In the genomic region with DNA sequence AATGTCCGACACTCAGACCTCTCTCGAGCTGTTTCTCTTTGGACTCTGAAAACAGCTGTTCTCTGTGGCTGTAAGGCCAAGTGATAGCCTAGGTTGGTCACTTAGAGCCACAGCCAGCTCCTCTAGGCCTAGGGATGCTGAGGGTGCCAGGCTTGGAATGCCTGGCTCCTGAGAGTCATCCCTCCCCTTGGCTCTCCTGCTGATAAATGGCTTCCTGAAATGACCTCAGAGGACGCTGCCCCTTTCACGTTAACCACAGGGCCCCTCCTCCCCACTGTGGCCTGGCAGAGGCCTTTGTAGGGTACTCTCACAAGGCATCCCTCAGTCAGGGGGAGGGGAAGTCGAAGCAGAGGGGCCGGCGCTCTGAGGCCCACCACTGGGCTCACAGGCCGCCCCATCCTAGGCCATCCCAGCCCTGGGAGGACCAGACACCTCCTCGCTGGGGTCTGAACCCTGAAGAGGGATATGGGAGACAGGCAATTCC, we compare ENCODE assay signal across 12 cellular contexts. TPM values are rescaled to one million over a fixed set of nuclear protein-coding genes. Genes with fewer than 3 reads are reported as not detected.
DNase-seq lines count a peak whose midpoint lies in the region; ATAC-seq, FAIRE-seq and TF ChIP-seq lines count a peak whose summit lies in the region.
"Had no signal": no experiment of that assay in that cellular context is flagged by ENCODE, and none has a peak within 500 bp of the region (broad histone marks: within the 10 kb centered on the region; RNA-seq: fewer than 3 reads in every experiment).

No MANE protein-coding gene starts in this region.

- no peak for TF ChIP-seq CTCF in H9 (conservative IDR thresholded peaks at IDR 0.05)
- no peak for TF ChIP-seq CTCF in kidney (IDR thresholded peaks at IDR 0.05; ENCODE audit: borderline replicate concordance, extremely low read depth, insufficient read depth)

- no peak overlapping the region for H4K8ac ChIP-seq in H9 (replicated peaks; ENCODE audit: insufficient read length, low read depth, low read length)

- H3K27me3 Mint-ChIP-seq in H9 (ENCODE audit: low read depth), result no peaks in the 10 kb centered on the region

- H2BK12ac ChIP-seq in H9 (ENCODE audit: insufficient read length, low read depth, low read length), result no peak overlapping the region

- no peak overlapping the region for H2BK20ac ChIP-seq in H9 (ENCODE audit: low read depth, low read length, poor library complexity, severe bottlenecking)

- in situ Hi-C loops in G401 (cut with HindIII; ENCODE audit: low sequenced_read_pairs), result no loop called here

- no peak overlapping the region for H3K18ac ChIP-seq in H9 (ENCODE audit: insufficient read length, low read depth, low read length)

- no CpG with 5 or more reads among the region's 9 CpGs for WGBS in H9 (ENCODE audit: extremely low coverage, insufficient read length, low lambda C conversion rate)

- peak overlapping the region in 2 of 3 experiments; percentile 90 to 97; a peak in 3 of 7 replicates for H3K27ac Mint-ChIP-seq in H9

- no peak overlapping the region for H3T11ph ChIP-seq in H9 (ENCODE audit: low read length)

- H3K9ac ChIP-seq in H9 (ENCODE audit: extremely low read depth, insufficient read length, low read length) (no peak overlapping the region), kidney (ENCODE audit: low read length in 2 of 2) (peak overlapping the region in 1 of 2 donors; percentile 14)

- no peak overlapping the region for H4K91ac ChIP-seq in H9 (ENCODE audit: insufficient read length, low read depth, low read length)

- H3K23me2 ChIP-seq in H9 (ENCODE audit: insufficient read length, low read depth, low read length, poor library complexity, severe bottlenecking), result no peaks in the 10 kb centered on the region

- H2BK5ac ChIP-seq in H9 (ENCODE audit: insufficient read length, low read length), result no peak overlapping the region

- no peaks in the 10 kb centered on the region for H3K79me2 ChIP-seq in H9 (ENCODE audit: insufficient read depth, low read length)

- H3K9me3 ChIP-seq in H9 (ENCODE audit: control insufficient read depth, low read depth, low read length) (no peaks in the 10 kb centered on the region), kidney (ENCODE audit: control insufficient read depth in 1 of 2, low read length in 2 of 2) (no peaks in the 10 kb centered on the region)
- H3K9me3 ChIP-seq: mucosa of descending colon had no signal

- no peak overlapping the region for H2BK120ac ChIP-seq in H9 (ENCODE audit: low read depth, low read length, poor library complexity, severe bottlenecking)

- peak overlapping the region; percentile 77; the same call in 1 of the 2 replicates for H3K14ac ChIP-seq in H9 (ENCODE audit: insufficient read depth, low read length)

- no peak overlapping the region for H4K5ac ChIP-seq in H9 (ENCODE audit: insufficient read length, low read depth, low read length)

- peaks cover 19 to 46% of the 10 kb centered on the region in 2 donors for H3K36me3 ChIP-seq in kidney (ENCODE audit: control insufficient read depth in 1 of 2, insufficient read depth in 2 of 2, low read length in 2 of 2)

- no peaks in the 10 kb centered on the region for H3K27me3 ChIP-seq in H9 (ENCODE audit: insufficient read depth, low read length)

- H3K27ac ChIP-seq in H9 (ENCODE audit: insufficient read length, low read depth, low read length) (no peak overlapping the region), kidney (ENCODE audit: low read depth in 2 of 2, low read length in 2 of 2) (peak overlapping the region; percentile 74 to 82)

- H3K4me1 ChIP-seq in H9 (ENCODE audit: insufficient read depth, low read length), result peaks cover 3% of the 10 kb centered on the region; the same call in 1 of the 2 replicates
- H3K4me1 ChIP-seq in kidney (ENCODE audit: control insufficient read depth in 1 of 2, insufficient read depth in 1 of 2, low read depth in 1 of 2, low read length in 2 of 2), result peaks cover 7 to 8% of the 10 kb centered on the region in 2 donors

- intact Hi-C loops in kidney (cut with DNase I), result no loop called here

- no peak overlapping the region for H3K56ac ChIP-seq in H9 (ENCODE audit: insufficient read length, low read depth, low read length)

- H2AK5ac ChIP-seq in H9 (ENCODE audit: insufficient read length, low read length), result no peak overlapping the region

- peaks cover 9 to 13% of the 10 kb centered on the region in 2 experiments for H3K4me1 Mint-ChIP-seq in H9

- DNase-seq in H9, result peak; percentile 28
- DNase-seq in amniotic epithelial cell (ENCODE audit: low read depth), result peak; percentile 60
- DNase-seq in kidney, result no peak
- DNase-seq in stimulated activated CD8-positive, alpha-beta memory T cell treated with anti-CD3 and anti-CD28 coated beads, Interleukin-4, amount 100 ng/mL, for 48 hours, result peak; percentile 11
- DNase-seq in NCI-H2171 treated with DMSO at 0.1 percent for 48 hours (lab: John Stamatoyannopoulos, UW), result no peak
- no peak for DNase-seq in NCI-H187 treated with DMSO at 0.1 percent for 48 hours (lab: John Stamatoyannopoulos, UW)
- DNase-seq in G401 (ENCODE audit: low spot score), result no peak
- DNase-seq: activated T-cell treated with anti-CD3 and anti-CD28 coated beads, Interleukin-2, amount 50 U/mL, for 72 hours; GOT3; mucosa of descending colon; NCI-H2227 treated with DMSO at 0.1 percent for 48 hours had no signal

- H3K79me1 ChIP-seq in H9 (ENCODE audit: insufficient read depth, low read depth, low read length, poor library complexity, severe bottlenecking), result no peaks in the 10 kb centered on the region

- H3K4ac ChIP-seq in H9 (ENCODE audit: low read depth, low read length), result no peak overlapping the region; the same call in 1 of the 2 replicates

- no peak overlapping the region for H3K23ac ChIP-seq in H9 (ENCODE audit: insufficient read length, low read depth, low read length)

- H2BK15ac ChIP-seq in H9 (ENCODE audit: low read depth, low read length), result no peak overlapping the region

- no peak overlapping the region for H2AFZ ChIP-seq in H9 (ENCODE audit: low read length)

- no peaks in the 10 kb centered on the region for H4K20me1 ChIP-seq in H9 (ENCODE audit: control insufficient read depth, insufficient read depth, insufficient read length)

- no peak for FAIRE-seq in kidney (lab: Jason Lieb, UNC)

- H3K4me2 ChIP-seq in H9 (ENCODE audit: insufficient read depth, insufficient read length, low read length), result no peak overlapping the region

- H3K4me3 Mint-ChIP-seq in H9, result no peak overlapping the region
- H3K4me3 Mint-ChIP-seq: activated T-cell treated with anti-CD3 and anti-CD28 coated beads, Interleukin-2, amount 50 U/mL, for 72 hours had no signal

- H3K9me3 Mint-ChIP-seq in H9, result no peaks in the 10 kb centered on the region
- H3K9me3 Mint-ChIP-seq: activated T-cell treated with anti-CD3 and anti-CD28 coated beads, Interleukin-2, amount 50 U/mL, for 72 hours had no signal

- peaks cover 0 to 29% (median 13%) of the 10 kb centered on the region in 3 experiments; a peak in 5 of 7 replicates for H3K36me3 Mint-ChIP-seq in H9 (ENCODE audit: insufficient read depth in 1 of 3, low read depth in 3 of 3)

- ATAC-seq in GM19328 (IDR thresholded peaks at IDR 0.05; ENCODE audit: unreplicated experiment), result no peak
- ATAC-seq: activated T-cell treated with anti-CD3 and anti-CD28 coated beads, Interleukin-2, amount 50 U/mL, for 72 hours had no signal

- no peak overlapping the region for H3K4me3 ChIP-seq in kidney (ENCODE audit: low read length in 2 of 2)
- H3K4me3 ChIP-seq: mucosa of descending colon had no signal

RNA-seq across cellular contexts. Expression of a gene that starts 51.0 kb away (rescaled TPM):
- total RNA-seq in H9 (2021), result 14.1 and 15.0 TPM in 2 replicates
- total RNA-seq in kidney, result 97.3 TPM
- 29.9 TPM for polyA plus RNA-seq in kidney (ENCODE audit: insufficient read depth, low read depth, low replicate concordance)
- total RNA-seq in G401 (2014; rRNA removed; shearing (Covaris generic)), result 15.1 and 20.5 TPM in 2 replicates

Comparison
In these comparisons a context has a peak if more than half of its experiments do, and no peak if none do; other contexts are left out.
1. DNase-seq: peak in H9 (single experiment), amniotic epithelial cell (single experiment) and stimulated activated CD8-positive, alpha-beta memory T cell treated with anti-CD3 and anti-CD28 coated beads, Interleukin-4, amount 100 ng/mL, for 48 hours (single experiment); none in kidney (single experiment), NCI-H2171 treated with DMSO at 0.1 percent for 48 hours (single experiment), NCI-H187 treated with DMSO at 0.1 percent for 48 hours (single experiment) and G401 (single experiment).